ENCODE assay signal across 19 cellular contexts in the genomic region with DNA sequence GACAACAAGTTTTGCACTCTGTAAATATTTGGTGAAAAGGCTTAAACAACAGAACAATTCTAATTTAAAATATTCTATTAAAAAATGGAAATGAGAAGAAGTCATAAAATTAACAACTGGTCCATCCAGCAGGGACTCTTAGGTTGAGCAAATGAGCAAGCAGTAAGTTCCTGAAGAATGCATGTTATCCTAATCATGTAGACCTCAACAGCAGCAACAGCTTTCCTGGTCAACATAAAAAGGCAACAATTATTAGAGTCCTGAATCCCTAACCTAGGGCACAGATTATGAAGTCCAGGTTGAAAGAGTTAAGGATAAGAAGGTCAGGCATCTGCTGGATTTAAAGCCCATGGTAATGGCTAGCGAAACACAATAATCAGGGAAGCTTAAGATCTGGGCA.
"Had no signal": no experiment of that assay in that cellular context is flagged by ENCODE, and none has a peak within 500 bp of the region (broad histone marks: within the 10 kb centered on the region; RNA-seq: fewer than 3 reads in every experiment).

No MANE protein-coding gene starts in this region.

- FAIRE-seq: endometrium, kidney had no signal

- H3K9me3 ChIP-seq: thyroid gland, upper lobe of right lung had no signal

- DNase-seq: activated CD4-positive, alpha-beta T cell treated with anti-CD3 and anti-CD28 coated beads for 1 hour; activated CD4-positive, alpha-beta T cell treated with anti-CD3 and anti-CD28 coated beads, Interleukin-2, amount 50 U/mL, for 1 hour; activated CD8-positive, alpha-beta T cell treated with anti-CD3 and anti-CD28 coated beads, Interleukin-2, amount 10 ng/mL, durations not matched to agents 7 days and 5 days; activated gamma-delta T cell treated with Interleukin-2 at 50 U/mL for 16 hours; anterior cingulate cortex; effector CD4-positive, alpha-beta T cell; erythroblast; foreskin fibroblast; kidney; naive thymus-derived CD8-positive, alpha-beta T cell; retina; stimulated activated CD4-positive, alpha-beta T cell treated with anti-CD3 and anti-CD28 coated beads, Interleukin-4, amount 100 ng/mL, for 24 hours; stimulated activated naive CD8-positive, alpha-beta T cell treated with anti-CD3 and anti-CD28 coated beads, Interleukin-15, Interleukin-2, amounts not matched to agents 100 U/mL and 50 U/mL, for 24 hours; thyroid gland; upper lobe of right lung; WERI-Rb-1 had no signal

- ATAC-seq: left lobe of liver; naive thymus-derived CD8-positive, alpha-beta T cell; stimulated activated naive CD8-positive, alpha-beta T cell treated with anti-CD3 and anti-CD28 coated beads, Interleukin-15, Interleukin-2, amounts not matched to agents 100 U/mL and 50 U/mL, for 24 hours; upper lobe of right lung had no signal

- H3K36me3 ChIP-seq: thyroid gland, upper lobe of right lung, WERI-Rb-1 had no signal

- H3K27ac ChIP-seq: neural progenitor cell, thyroid gland, upper lobe of right lung, WERI-Rb-1 had no signal
